In genomic region chr19:11295180-11295579, GRCh38 we compare ENCODE assay signal across 2 cellular contexts.
A peak's percentile ranks its signal among the peaks of the same experiment; 100 is the strongest.
TF ChIP-seq lines count a peak whose summit lies in the region.

No MANE protein-coding gene starts in this region.

TF ChIP-seq in HEK293, 187 proteins besides CTCF, POLR2A, EP300 and RAD21:
- TF ChIP-seq ZFP69B (tag by site-specific recombination; IDR thresholded peaks at IDR 0.05) (no peak), ZNF121 (tag by site-specific recombination; IDR thresholded peaks at IDR 0.05) (peak; percentile 57; the same call in 1 of the 2 replicates)

TF ChIP-seq in endothelial cell of umbilical vein, 7 proteins besides CTCF, POLR2A, EP300 and RAD21:
- no peak for TF ChIP-seq GATA2 (IDR thresholded peaks at IDR 0.05; ENCODE audit: insufficient read depth, insufficient read length, low read depth, low read length)
